ENCODE assay signal across 7 cellular contexts in the genomic region with DNA sequence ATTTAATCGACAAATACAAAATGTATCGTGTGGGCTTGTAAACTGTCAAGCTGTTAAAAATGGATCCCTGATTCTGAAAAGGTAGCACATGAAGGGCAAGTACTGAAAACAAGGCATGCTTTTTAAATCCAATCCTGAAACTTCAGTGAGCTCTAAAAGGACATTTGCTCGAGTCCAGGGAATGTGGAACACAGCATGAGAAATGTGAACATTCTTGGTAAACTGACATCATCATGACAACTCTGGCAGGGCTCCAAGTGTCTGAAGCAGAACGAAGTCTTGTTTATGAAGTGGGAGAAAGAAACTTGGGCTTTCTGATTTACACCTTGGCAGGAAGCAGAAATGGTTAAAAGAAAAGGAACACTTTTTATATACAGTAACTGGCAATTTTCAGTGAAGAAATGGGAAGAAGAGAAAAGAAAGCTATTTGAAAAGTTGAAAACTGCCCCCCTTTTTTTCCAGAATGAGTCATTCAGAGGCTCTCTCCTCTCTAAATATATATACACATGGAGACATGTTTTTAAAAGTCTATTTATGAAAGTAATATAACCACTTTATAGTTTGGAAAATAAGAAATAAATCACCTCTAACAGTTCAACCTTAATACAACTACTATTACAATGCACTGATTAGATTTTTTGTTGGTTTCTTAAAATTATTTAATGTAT.
DNase-seq lines count a peak whose midpoint lies in the region; ATAC-seq and TF ChIP-seq lines count a peak whose summit lies in the region.

No MANE protein-coding gene starts in this region.

- no peaks in the 10 kb centered on the region for H3K27me3 ChIP-seq in IMR-90 (ENCODE audit: control insufficient read depth, insufficient read depth, low read length)
- no peaks in the 10 kb centered on the region for H3K27me3 ChIP-seq in brain microvascular endothelial cell (replicated peaks)
- no peaks in the 10 kb centered on the region for H3K27me3 ChIP-seq in layer of hippocampus (ENCODE audit: control insufficient read depth, insufficient read depth, low read length)
- H3K27me3 ChIP-seq in tibial nerve: no peaks in the 10 kb centered on the region

- TF ChIP-seq CTCF in IMR-90 (conservative IDR thresholded peaks at IDR 0.05; ENCODE audit: low read depth, low read length): no peak
- TF ChIP-seq CTCF in brain microvascular endothelial cell (IDR thresholded peaks at IDR 0.05; ENCODE audit: low read depth, low read length, missing control alignments): no peak
- peak in 1 of 5 experiments; percentile 9 for TF ChIP-seq CTCF in tibial nerve (IDR thresholded peaks at IDR 0.05)

- peak; percentile 97 for DNase-seq in IMR-90
- peak; percentile 96 for DNase-seq in brain microvascular endothelial cell
- DNase-seq in tibial nerve (ENCODE audit: low spot score in 2 of 2): peak; percentile 81 to 94
- no peak for DNase-seq in HuH-7 (ENCODE audit: low spot score)

- intact Hi-C loops in IMR-90 (cut with micrococcal nuclease): no loop called here

- BruUV-seq in IMR-90 (replicated peaks; lab: Mats Ljungman, UMichigan): no TSS peak

- H3K9me3 ChIP-seq in IMR-90 (ENCODE audit: control insufficient read depth, insufficient read depth, low read length) (no peaks in the 10 kb centered on the region), tibial nerve (no peaks in the 10 kb centered on the region)

- H3K18ac ChIP-seq in IMR-90 (ENCODE audit: low read depth, low read length): peak overlapping the region; percentile 64; the same call in 1 of the 2 replicates

- no peak overlapping the region for H2AK5ac ChIP-seq in IMR-90 (ENCODE audit: low read depth, low read length)

- peak overlapping the region; percentile 72 for H3K4me2 ChIP-seq in IMR-90 (ENCODE audit: low read depth, low read length)

- H3K79me1 ChIP-seq in IMR-90 (ENCODE audit: low read depth in 1 of 2, low read length in 2 of 2): no peaks in the 10 kb centered on the region

- peak; percentile 86 to 94 for TF ChIP-seq EP300 in tibial nerve (IDR thresholded peaks at IDR 0.05)

- TF ChIP-seq POLR2A in IMR-90 (IDR thresholded peaks at IDR 0.05; ENCODE audit: low read depth, low read length): no peak
- no peak for TF ChIP-seq POLR2A in tibial nerve (IDR thresholded peaks at IDR 0.05)

- H3K23ac ChIP-seq in IMR-90 (ENCODE audit: low read depth, low read length): peak overlapping the region; percentile 57; the same call in 1 of the 2 replicates

- no peaks in the 10 kb centered on the region for H4K20me1 ChIP-seq in IMR-90 (ENCODE audit: insufficient read depth, low read length)

- H3K9me1 ChIP-seq in IMR-90 (ENCODE audit: insufficient read depth, low read length): no peaks in the 10 kb centered on the region; the same call in 1 of the 2 replicates

- H4K8ac ChIP-seq in IMR-90 (ENCODE audit: low read depth in 2 of 2, low read length in 2 of 2): peak overlapping the region; percentile 22 to 90; a peak in 3 of 4 replicates

- H3K4me1 ChIP-seq in IMR-90 (ENCODE audit: control insufficient read depth, insufficient read depth, low read length) (peaks cover 3% of the 10 kb centered on the region), tibial nerve (peaks cover 0 to 68% (median 27%) of the 10 kb centered on the region in 4 donors)

- in situ Hi-C loops in IMR-90 (cut with MboI; ENCODE audit: low sequenced_read_pairs) (no loop called here), brain microvascular endothelial cell (cut with HindIII; ENCODE audit: low pct_ligation_motif_present, low sequenced_read_pairs) (no loop called here)

- dilution Hi-C loops in IMR-90 (cut with HindIII; ENCODE audit: low sequenced_read_pairs, unreplicated experiment): no loop called here

- WGBS in IMR-90 (ENCODE audit: extremely low coverage in 2 of 2, insufficient read length in 1 of 2), 2 experiments: no CpG with 5 or more reads among the region's 4 CpGs
- 12 to 21% methylated on average over 4 of the region's 4 CpGs for WGBS in tibial nerve, 2 donors

- H4K91ac ChIP-seq in IMR-90 (ENCODE audit: insufficient read depth, low read depth, low read length): peak overlapping the region; percentile 77; the same call in 1 of the 2 replicates

- peak; percentile 69 for ATAC-seq in IMR-90 (ENCODE audit: low read depth)
- no peak for ATAC-seq in HG03439 (IDR thresholded peaks at IDR 0.05; ENCODE audit: unreplicated experiment)
- no peak for ATAC-seq in GM18520 (IDR thresholded peaks at IDR 0.05; ENCODE audit: unreplicated experiment)

- peak overlapping the region; percentile 55 for H3K4me3 ChIP-seq in IMR-90 (ENCODE audit: insufficient read depth, low read depth, low read length)
- peak overlapping the region; percentile 29 for H3K4me3 ChIP-seq in brain microvascular endothelial cell (ENCODE audit: low read depth, low read length)
- peak overlapping the region in 1 of 4 donors; percentile 8 for H3K4me3 ChIP-seq in tibial nerve

- peak overlapping the region; percentile 93; the same call in 1 of the 2 replicates for H3K14ac ChIP-seq in IMR-90 (replicated peaks; ENCODE audit: low read depth, low read length)

- H3K27ac ChIP-seq in IMR-90 (ENCODE audit: insufficient read depth, low read length) (peak overlapping the region; percentile 66), brain microvascular endothelial cell (peak overlapping the region; percentile 91), layer of hippocampus (ENCODE audit: low read depth, low read length) (peak overlapping the region; percentile 33), tibial nerve (peak overlapping the region; percentile 58 to 88 (median 75))

- peak overlapping the region; percentile 70; the same call in 1 of the 2 replicates for H3K4ac ChIP-seq in IMR-90 (ENCODE audit: low read depth, low read length)

- POLR2A ChIA-PET in IMR-90 (lab: Charles Lee; ENCODE audit: unreplicated experiment): no interaction called here

- peak overlapping the region; percentile 49 for H3K56ac ChIP-seq in IMR-90 (ENCODE audit: extremely low read depth, insufficient read depth, low read length)

- no peaks in the 10 kb centered on the region for H3K36me3 ChIP-seq in IMR-90 (ENCODE audit: control insufficient read depth, insufficient read depth, low read length)
- H3K36me3 ChIP-seq in brain microvascular endothelial cell (replicated peaks): no peaks in the 10 kb centered on the region
- no peaks in the 10 kb centered on the region for H3K36me3 ChIP-seq in tibial nerve

- peak overlapping the region; percentile 65; the same call in 1 of the 2 replicates for H3K9ac ChIP-seq in IMR-90 (ENCODE audit: low read depth, low read length)

- no peak overlapping the region for H2AFZ ChIP-seq in IMR-90 (replicated peaks; ENCODE audit: low read length, poor library complexity)

- no peak overlapping the region for H2AK9ac ChIP-seq in IMR-90 (replicated peaks; ENCODE audit: low read depth, low read length, poor library complexity)

- H2BK20ac ChIP-seq in IMR-90 (ENCODE audit: low read depth, low read length): peak overlapping the region; percentile 91

- peak overlapping the region; percentile 25; the same call in 1 of the 2 replicates for H4K5ac ChIP-seq in IMR-90 (ENCODE audit: low read depth, low read length)

- CTCF ChIA-PET in IMR-90 (lab: Yijun Ruan, JAX): interaction anchor here (1.4 kb wide), 1 partner anchor 121 kb away, joined by 7 read pairs; the partner anchor contains the start of gene GAREM1

- no peak for TF ChIP-seq RAD21 in IMR-90 (IDR thresholded peaks at IDR 0.05; ENCODE audit: low read length)

- peak overlapping the region; percentile 99 for H2BK5ac ChIP-seq in IMR-90 (ENCODE audit: low read depth, low read length, poor library complexity, severe bottlenecking)

- peak overlapping the region; percentile 97; the same call in 2 of the 3 replicates for H2BK15ac ChIP-seq in IMR-90 (ENCODE audit: low read depth, low read length)

- peak overlapping the region; percentile 92 for H2BK120ac ChIP-seq in IMR-90 (ENCODE audit: low read depth, low read length)

TF ChIP-seq in IMR-90, 13 proteins besides CTCF, POLR2A, EP300 and RAD21:
- no peak for TF ChIP-seq NFE2L2 (IDR thresholded peaks at IDR 0.05; ENCODE audit: low read depth, low read length)
- TF ChIP-seq RCOR1 (IDR thresholded peaks at IDR 0.05; ENCODE audit: insufficient replicate concordance, low read length): no peak
- TF ChIP-seq SMC3 (IDR thresholded peaks at IDR 0.05; ENCODE audit: low read depth, low read length): no peak
- TF ChIP-seq MAZ (IDR thresholded peaks at IDR 0.05; ENCODE audit: borderline replicate concordance, low read depth, low read length): no peak
- no peak for TF ChIP-seq ELK1 (IDR thresholded peaks at IDR 0.05; ENCODE audit: borderline replicate concordance, low read depth, low read length)
- TF ChIP-seq FOS (IDR thresholded peaks at IDR 0.05; ENCODE audit: low read depth, low read length): peak; percentile 57; the same call in 1 of the 2 replicates
- TF ChIP-seq MXI1 (IDR thresholded peaks at IDR 0.05; ENCODE audit: borderline replicate concordance, low read depth, low read length): 0 out of 2 replicates have a peak, but pooled peaks have one; percentile 36
- TF ChIP-seq BHLHE40 (IDR thresholded peaks at IDR 0.05; ENCODE audit: low read depth, low read length): no peak; the same call in 1 of the 2 replicates
- TF ChIP-seq CHD1 (IDR thresholded peaks at IDR 0.05; ENCODE audit: low read depth, low read length): no peak

Comparison
In these comparisons a context has a peak if more than half of its experiments do, and no peak if none do; other contexts are left out.
1. H3K27ac ChIP-seq: peak in every context shown above with its lines; median percentile 91 in brain microvascular endothelial cell; 75 in tibial nerve; 66 in IMR-90; 33 in layer of hippocampus.